In the genomic region with DNA sequence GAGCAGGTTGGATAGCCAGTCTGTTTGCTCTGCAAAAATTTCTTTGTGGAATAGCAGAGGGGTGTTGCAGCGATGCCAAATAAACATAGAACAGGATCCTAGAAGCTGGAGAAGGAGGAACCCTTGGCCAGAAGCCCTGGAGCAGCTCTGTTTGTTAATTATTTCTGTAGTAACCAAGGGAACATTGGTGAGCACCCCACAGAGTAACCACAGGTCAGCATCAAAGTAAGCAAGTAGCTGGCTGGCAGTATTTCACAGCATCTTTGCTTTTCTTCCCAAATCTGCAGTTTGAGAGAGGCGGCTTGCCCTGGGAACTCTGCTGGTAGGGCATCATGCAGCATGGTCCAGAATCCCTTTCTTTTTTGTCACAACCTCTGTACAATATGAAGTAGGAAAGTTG, we compare ENCODE assay signal across 12 cellular contexts. TPM values are rescaled to one million over a fixed set of nuclear protein-coding genes. Genes with fewer than 3 reads are reported as not detected.
A peak's percentile ranks its signal among the peaks of the same experiment; 100 is the strongest.
DNase-seq lines count a peak whose midpoint lies in the region; ATAC-seq, FAIRE-seq and TF ChIP-seq lines count a peak whose summit lies in the region.
"Had no signal": no experiment of that assay in that cellular context is flagged by ENCODE, and none has a peak within 500 bp of the region (broad histone marks: within the 10 kb centered on the region; RNA-seq: fewer than 3 reads in every experiment).

No MANE protein-coding gene starts in this region.

- peak; percentile 16 for DNase-seq in A172 (ENCODE audit: low spot score)
- DNase-seq in LNCaP clone FGC (ENCODE audit: low read depth) = peak; percentile 64
- peak; percentile 11 for DNase-seq in colonic mucosa
- no peak for DNase-seq in HepG2 (ENCODE audit: low spot score)
- no peak for DNase-seq in GM23338 (ENCODE audit: low spot score)
- no peak for DNase-seq in stimulated activated naive B cell treated with anti-CD40 and anti-IgM and Interleukin-4, amounts not matched to agents 10 μg/mL and 1 μg/mL and 100 μg/mL, for 72 hours
- DNase-seq in esophagus squamous epithelium (lab: John Stamatoyannopoulos, UW) = no peak
- DNase-seq in naive thymus-derived CD8-positive, alpha-beta T cell = no peak
- DNase-seq: stimulated activated CD4-positive, alpha-beta T cell treated with anti-CD3 and anti-CD28 coated beads, Interleukin-2, amount 100 ng/mL, for 48 hours had no signal

- FAIRE-seq in HepG2 (lab: Jason Lieb, UNC) = no peak
- FAIRE-seq: endothelial cell of umbilical vein had no signal

- POLR2A ChIA-PET in HepG2 (lab: Yijun Ruan, JAX) = no interaction called here
- POLR2A ChIA-PET in naive thymus-derived CD8-positive, alpha-beta T cell (lab: Charles Lee) = no interaction called here

- no peaks in the 10 kb centered on the region for H3K9me2 ChIP-seq in GM23338 (ENCODE audit: insufficient read depth)

- H3K36me3 ChIP-seq in colonic mucosa (no peaks in the 10 kb centered on the region), HepG2 (replicated peaks in 1 of 2; ENCODE audit: control insufficient read depth in 1 of 2, insufficient read depth in 2 of 2, low read length in 2 of 2) (peaks cover 0 to 3% of the 10 kb centered on the region in 2 experiments; a peak in 3 of 5 replicates), GM23338 (ENCODE audit: insufficient read depth) (no peaks in the 10 kb centered on the region), esophagus squamous epithelium (peaks cover 0 to 59% (median 14%) of the 10 kb centered on the region in 3 donors)

- H3K79me2 ChIP-seq in HepG2 (ENCODE audit: insufficient read depth, low read length) = no peaks in the 10 kb centered on the region
- no peaks in the 10 kb centered on the region for H3K79me2 ChIP-seq in GM23338 (replicated peaks; ENCODE audit: insufficient read depth)

- H2AFZ ChIP-seq in HepG2 (ENCODE audit: low read length) = no peak overlapping the region
- H2AFZ ChIP-seq in GM23338 = no peak overlapping the region

- WGBS in HepG2 (ENCODE audit: low lambda C conversion rate) = 51% methylated on average over 2 of the region's 2 CpGs
- WGBS in esophagus squamous epithelium, 2 donors = 60% methylated on average over 2 of the region's 2 CpGs

- H3K4me2 ChIP-seq in HepG2 (ENCODE audit: low read depth, low read length) = no peak overlapping the region
- H3K4me2 ChIP-seq in GM23338 = no peak overlapping the region
- H3K4me2 ChIP-seq: BLaER1 had no signal

- H3K27me3 ChIP-seq in colonic mucosa = no peaks in the 10 kb centered on the region
- H3K27me3 ChIP-seq in HepG2 (ENCODE audit: control insufficient read depth in 1 of 2, insufficient read depth in 2 of 2, low read length in 2 of 2) = 0 out of 5 replicates have a peak, but pooled peaks cover 0 to 5% of the 10 kb centered on the region in 2 experiments
- no peaks in the 10 kb centered on the region for H3K27me3 ChIP-seq in GM23338 (ENCODE audit: insufficient read depth)
- H3K27me3 ChIP-seq in esophagus squamous epithelium = no peaks in the 10 kb centered on the region
- H3K27me3 ChIP-seq: BLaER1, neutrophil had no signal

- H3K36me3 Mint-ChIP-seq in GM23338 (ENCODE audit: low read depth) = no peaks in the 10 kb centered on the region
- peaks cover 35 to 44% of the 10 kb centered on the region in 2 donors for H3K36me3 Mint-ChIP-seq in stimulated activated naive B cell treated with anti-CD40 and anti-IgM and Interleukin-4, amounts not matched to agents 10 μg/mL and 1 μg/mL and 100 μg/mL, for 72 hours
- H3K36me3 Mint-ChIP-seq in naive thymus-derived CD8-positive, alpha-beta T cell = peaks cover 7 to 75% (median 41%) of the 10 kb centered on the region in 3 donors

- no peaks in the 10 kb centered on the region for H3F3A ChIP-seq in GM23338 (replicated peaks; ENCODE audit: low read depth)

- peaks cover 8% of the 10 kb centered on the region for H3K27me3 Mint-ChIP-seq in GM23338 (ENCODE audit: insufficient read depth, low read depth, poor library complexity)
- no peaks in the 10 kb centered on the region for H3K27me3 Mint-ChIP-seq in stimulated activated naive B cell treated with anti-CD40 and anti-IgM and Interleukin-4, amounts not matched to agents 10 μg/mL and 1 μg/mL and 100 μg/mL, for 72 hours
- no peaks in the 10 kb centered on the region for H3K27me3 Mint-ChIP-seq in naive thymus-derived CD8-positive, alpha-beta T cell

- no peak overlapping the region for H3K4me3 ChIP-seq in LNCaP clone FGC (ENCODE audit: low read depth, low read length)
- H3K4me3 ChIP-seq in colonic mucosa = no peak overlapping the region
- no peak overlapping the region for H3K4me3 ChIP-seq in HepG2 (replicated peaks in 1 of 3; ENCODE audit: insufficient read depth in 1 of 3, low read depth in 2 of 3, low read length in 3 of 3)
- H3K4me3 ChIP-seq in GM23338 = no peak overlapping the region
- no peak overlapping the region for H3K4me3 ChIP-seq in esophagus squamous epithelium
- H3K4me3 ChIP-seq: BLaER1 had no signal

- CTCF ChIA-PET in HepG2 (lab: Yijun Ruan, JAX; ENCODE audit: low intra/inter-chr PET ratio, low total read pairs) = no interaction called here

- TF ChIP-seq RAD21 in HepG2 (CRISPR knock-in tag; IDR thresholded peaks at IDR 0.05) = no peak

- ATAC-seq in HepG2 = peak; percentile 19; the same call in 1 of the 3 replicates
- ATAC-seq in GM23338 = no peak
- ATAC-seq in stimulated activated naive B cell treated with anti-CD40 and anti-IgM and Interleukin-4, amounts not matched to agents 10 μg/mL and 1 μg/mL and 100 μg/mL, for 72 hours (replicated peaks) = no peak
- no peak for ATAC-seq in naive thymus-derived CD8-positive, alpha-beta T cell

- H3K9me3 Mint-ChIP-seq in GM23338 = peaks cover 3% of the 10 kb centered on the region; the same call in 1 of the 3 replicates
- peaks cover 2 to 5% of the 10 kb centered on the region in 2 donors for H3K9me3 Mint-ChIP-seq in stimulated activated naive B cell treated with anti-CD40 and anti-IgM and Interleukin-4, amounts not matched to agents 10 μg/mL and 1 μg/mL and 100 μg/mL, for 72 hours
- H3K9me3 Mint-ChIP-seq in naive thymus-derived CD8-positive, alpha-beta T cell = no peaks in the 10 kb centered on the region

- no peaks in the 10 kb centered on the region for H3K4me1 Mint-ChIP-seq in GM23338
- peaks cover 0 to 3% of the 10 kb centered on the region in 2 donors for H3K4me1 Mint-ChIP-seq in stimulated activated naive B cell treated with anti-CD40 and anti-IgM and Interleukin-4, amounts not matched to agents 10 μg/mL and 1 μg/mL and 100 μg/mL, for 72 hours
- no peaks in the 10 kb centered on the region for H3K4me1 Mint-ChIP-seq in naive thymus-derived CD8-positive, alpha-beta T cell

- H3K9ac ChIP-seq in colonic mucosa (ENCODE audit: low read depth in 2 of 2, low read length in 2 of 2) = no peak overlapping the region
- no peak overlapping the region for H3K9ac ChIP-seq in HepG2 (ENCODE audit: insufficient read depth, low read depth, low read length)
- H3K9ac ChIP-seq: BLaER1 had no signal

- TF ChIP-seq CTCF in LNCaP clone FGC (IDR thresholded peaks at IDR 0.05; ENCODE audit: control insufficient read depth, extremely low read depth, insufficient read depth) = no peak
- no peak for TF ChIP-seq CTCF in colonic mucosa (IDR thresholded peaks at IDR 0.05)
- TF ChIP-seq CTCF in HepG2 (CRISPR knock-in tag; IDR thresholded peaks at IDR 0.05) = no peak
- TF ChIP-seq CTCF in GM23338 (conservative IDR thresholded peaks at IDR 0.05; ENCODE audit: low read depth in 2 of 2) = no peak
- TF ChIP-seq CTCF in esophagus squamous epithelium (IDR thresholded peaks at IDR 0.05) = no peak

- intact Hi-C loops in colonic mucosa (cut with DNase I) = no loop called here
- intact Hi-C loops in HepG2 (cut with micrococcal nuclease; ENCODE audit: unreplicated experiment) = no loop called here
- intact Hi-C loops in esophagus squamous epithelium (cut with DNase I) = no loop called here

- TF ChIP-seq EP300 in HepG2 (IDR thresholded peaks at IDR 0.05; ENCODE audit: low read depth in 2 of 2, low read length in 2 of 2) = no peak
- TF ChIP-seq EP300 in HepG2 (CRISPR knock-in tag; IDR thresholded peaks at IDR 0.05; ENCODE audit: borderline replicate concordance) = no peak

- H3K27ac ChIP-seq in colonic mucosa (no peak overlapping the region), HepG2 (ENCODE audit: extremely low read length, insufficient read depth, low read length) (no peak overlapping the region), GM23338 (ENCODE audit: low read depth) (no peak overlapping the region), esophagus squamous epithelium (peak overlapping the region in 2 of 4 donors; percentile 50 to 67)
- H3K27ac ChIP-seq: BLaER1, neutrophil had no signal

- H4K20me1 ChIP-seq in HepG2 (ENCODE audit: insufficient read depth, low read length) (no peaks in the 10 kb centered on the region), GM23338 (replicated peaks; ENCODE audit: insufficient read depth) (no peaks in the 10 kb centered on the region)
- H4K20me1 ChIP-seq: BLaER1 had no signal

- H3K4me1 ChIP-seq in colonic mucosa (no peaks in the 10 kb centered on the region), HepG2 (ENCODE audit: insufficient read depth, low read length) (no peaks in the 10 kb centered on the region), GM23338 (ENCODE audit: insufficient read depth) (no peaks in the 10 kb centered on the region), esophagus squamous epithelium (peaks cover 0 to 35% (median 5%) of the 10 kb centered on the region in 3 donors)

- BruUV-seq in HepG2 (replicated peaks; lab: Mats Ljungman, UMichigan) = no TSS peak

- H3K27ac Mint-ChIP-seq in GM23338 = no peak overlapping the region
- H3K27ac Mint-ChIP-seq in stimulated activated naive B cell treated with anti-CD40 and anti-IgM and Interleukin-4, amounts not matched to agents 10 μg/mL and 1 μg/mL and 100 μg/mL, for 72 hours = no peak overlapping the region
- H3K27ac Mint-ChIP-seq in naive thymus-derived CD8-positive, alpha-beta T cell = no peak overlapping the region

- in situ Hi-C loops in HepG2 (cut with HindIII; ENCODE audit: extremely low pct_ligation_motif_present, low pct_unique_long_range_greater_than_20kb) = no loop called here

- TF ChIP-seq POLR2A in HepG2 (IDR thresholded peaks at IDR 0.05; ENCODE audit: insufficient read depth in 1 of 2, low read depth in 2 of 2, low read length in 2 of 2) (no peak), esophagus squamous epithelium (IDR thresholded peaks at IDR 0.05) (no peak)

- no peak overlapping the region for H3K4me3 Mint-ChIP-seq in GM23338
- no peak overlapping the region for H3K4me3 Mint-ChIP-seq in stimulated activated naive B cell treated with anti-CD40 and anti-IgM and Interleukin-4, amounts not matched to agents 10 μg/mL and 1 μg/mL and 100 μg/mL, for 72 hours
- no peak overlapping the region for H3K4me3 Mint-ChIP-seq in naive thymus-derived CD8-positive, alpha-beta T cell

- H3K9me3 ChIP-seq in colonic mucosa = no peaks in the 10 kb centered on the region
- H3K9me3 ChIP-seq in HepG2 (ENCODE audit: low read length) = no peaks in the 10 kb centered on the region
- no peaks in the 10 kb centered on the region for H3K9me3 ChIP-seq in esophagus squamous epithelium
- H3K9me3 ChIP-seq: BLaER1, neutrophil had no signal

RNA-seq across cellular contexts. Expression of a gene that starts 12.7 kb away (rescaled TPM):
- 169 and 171 TPM in 2 replicates for total RNA-seq in A172 (2014; rRNA removed; shearing (Covaris generic))
- total RNA-seq in colonic mucosa (10 to 100 TPM; 43.9 to 63.3 TPM), HepG2 (2016; rRNA removed; fragmentation: Illumina TruSeq; extraction: Trizol) (96.9 and 214 TPM in 2 replicates), esophagus squamous epithelium (10 to 100 TPM; 16.7 to 38.4 (median 25.6) TPM)
- total RNA-seq in HepG2 (2016; cell fraction: cytosol; rRNA removed; fragmentation: Illumina TruSeq; extraction: Trizol; ENCODE audit: low read depth) = 20.1 and 22.7 TPM in 2 replicates
- 98.2 and 226 TPM in 2 replicates for total RNA-seq in HepG2 (2016; cell fraction: insoluble cytoplasmic fraction; rRNA removed; fragmentation: Illumina TruSeq; extraction: Trizol)
- 41.7 and 44.7 TPM in 2 replicates for total RNA-seq in HepG2 (2016; cell fraction: membrane; rRNA removed; fragmentation: Illumina TruSeq; extraction: Trizol)
- total RNA-seq in HepG2 (2016; cell fraction: nucleus; rRNA removed; fragmentation: Illumina TruSeq; extraction: Trizol) = 175 and 197 TPM in 2 replicates
- polyA plus RNA-seq in HepG2 (2011; rRNA removed) (168 and 177 TPM in 2 replicates), GM23338 (2016; fragmentation: Nextera tagmentation; extraction: Ambion mirVana) (31.7 and 32.0 TPM in 2 replicates)
- polyA plus RNA-seq in HepG2 (2011; cell fraction: cytosol; rRNA removed) = 161 and 178 TPM in 2 replicates
- 60.9 and 87.7 TPM in 2 replicates for polyA plus RNA-seq in HepG2 (2011; cell fraction: nucleus; rRNA removed)
- polyA plus RNA-seq in HepG2 (2012) = 152 and 183 TPM in 2 replicates
- 19.3 and 19.6 TPM in 2 replicates for polyA plus RNA-seq in HepG2 (2016; cell fraction: cytosol; fragmentation: Illumina TruSeq; extraction: Trizol; ENCODE audit: low read depth)
- 91.9 and 93.0 TPM in 2 replicates for polyA plus RNA-seq in HepG2 (2016; cell fraction: insoluble cytoplasmic fraction; fragmentation: Illumina TruSeq; extraction: Trizol; ENCODE audit: low read depth)
- 31.8 and 32.4 TPM in 2 replicates for polyA plus RNA-seq in HepG2 (2016; cell fraction: membrane; fragmentation: Illumina TruSeq; extraction: Trizol; ENCODE audit: low read depth)
- 261 and 268 TPM in 2 replicates for polyA plus RNA-seq in HepG2 (2016; cell fraction: nucleus; fragmentation: Illumina TruSeq; extraction: Trizol; ENCODE audit: insufficient read depth, low read depth)
- polyA minus RNA-seq in HepG2 (2011; rRNA and poly(A)+ RNA removed; ENCODE audit: low replicate concordance) = 27.2 and 96.2 TPM in 2 replicates
- polyA minus RNA-seq in HepG2 (2011; cell fraction: cytosol; rRNA and poly(A)+ RNA removed) = 41.4 and 51.0 TPM in 2 replicates
- polyA minus RNA-seq in HepG2 (2011; cell fraction: nucleus; rRNA and poly(A)+ RNA removed) = 33.6 and 47.4 TPM in 2 replicates
- 70.8 and 72.3 TPM in 2 replicates for total RNA-seq in GM23338 (2014; rRNA removed; shearing (Covaris generic))
- total RNA-seq in naive thymus-derived CD8-positive, alpha-beta T cell = 10 to 100 TPM; 46.0 to 46.2 TPM
- polyA plus RNA-seq in naive thymus-derived CD8-positive, alpha-beta T cell = 100 to 1,000 TPM in 1 of 3 donors, 10 to 100 TPM in 2; 74.5 to 234 (median 81.7) TPM

RNA-seq across cellular contexts. Expression of a gene that starts 52.7 kb away (rescaled TPM):
- total RNA-seq in A172 (2014; rRNA removed; shearing (Covaris generic)) = 0.10 and 0.57 TPM in 2 replicates
- total RNA-seq in colonic mucosa (10 to 100 TPM; 29.0 to 32.0 TPM), HepG2 (2016; rRNA removed; fragmentation: Illumina TruSeq; extraction: Trizol) (38.2 and 41.6 TPM in 2 replicates), esophagus squamous epithelium (10 to 100 TPM in 3 of 4 donors, 1 to 10 TPM in 1; 5.8 to 23.5 (median 11.1) TPM)
- 8.4 and 9.3 TPM in 2 replicates for total RNA-seq in HepG2 (2016; cell fraction: cytosol; rRNA removed; fragmentation: Illumina TruSeq; extraction: Trizol; ENCODE audit: low read depth)
- 34.8 and 43.4 TPM in 2 replicates for total RNA-seq in HepG2 (2016; cell fraction: insoluble cytoplasmic fraction; rRNA removed; fragmentation: Illumina TruSeq; extraction: Trizol)
- 13.0 and 13.5 TPM in 2 replicates for total RNA-seq in HepG2 (2016; cell fraction: membrane; rRNA removed; fragmentation: Illumina TruSeq; extraction: Trizol)
- total RNA-seq in HepG2 (2016; cell fraction: nucleus; rRNA removed; fragmentation: Illumina TruSeq; extraction: Trizol) = 42.3 and 48.2 TPM in 2 replicates
- polyA plus RNA-seq in HepG2 (2011; rRNA removed) (15.2 and 23.3 TPM in 2 replicates), GM23338 (2016; fragmentation: Nextera tagmentation; extraction: Ambion mirVana) (1.1 and 1.3 TPM in 2 replicates)
- 16.5 and 17.1 TPM in 2 replicates for polyA plus RNA-seq in HepG2 (2011; cell fraction: cytosol; rRNA removed)
- polyA plus RNA-seq in HepG2 (2011; cell fraction: nucleus; rRNA removed) = 43.9 and 56.8 TPM in 2 replicates
- 4.3 and 9.3 TPM in 2 replicates for polyA plus RNA-seq in HepG2 (2012)
- 3.2 and 3.4 TPM in 2 replicates for polyA plus RNA-seq in HepG2 (2016; cell fraction: cytosol; fragmentation: Illumina TruSeq; extraction: Trizol; ENCODE audit: low read depth)
- polyA plus RNA-seq in HepG2 (2016; cell fraction: insoluble cytoplasmic fraction; fragmentation: Illumina TruSeq; extraction: Trizol; ENCODE audit: low read depth) = 47.8 and 50.2 TPM in 2 replicates
- polyA plus RNA-seq in HepG2 (2016; cell fraction: membrane; fragmentation: Illumina TruSeq; extraction: Trizol; ENCODE audit: low read depth) = 9.9 TPM in 2 replicates
- 98.7 and 99.6 TPM in 2 replicates for polyA plus RNA-seq in HepG2 (2016; cell fraction: nucleus; fragmentation: Illumina TruSeq; extraction: Trizol; ENCODE audit: insufficient read depth, low read depth)
- 0.07 and 45.1 TPM in 2 replicates for polyA minus RNA-seq in HepG2 (2011; rRNA and poly(A)+ RNA removed; ENCODE audit: low replicate concordance)
- 11.7 and 16.0 TPM in 2 replicates for polyA minus RNA-seq in HepG2 (2011; cell fraction: cytosol; rRNA and poly(A)+ RNA removed)
- 13.9 and 19.8 TPM in 2 replicates for polyA minus RNA-seq in HepG2 (2011; cell fraction: nucleus; rRNA and poly(A)+ RNA removed)
- total RNA-seq in GM23338 (2014; rRNA removed; shearing (Covaris generic)) = 2.7 and 4.1 TPM in 2 replicates
- 10 to 100 TPM; 56.7 to 57.8 TPM for total RNA-seq in naive thymus-derived CD8-positive, alpha-beta T cell
- polyA plus RNA-seq in naive thymus-derived CD8-positive, alpha-beta T cell = 10 to 100 TPM; 45.2 to 48.2 (median 46.7) TPM

RNA-seq across cellular contexts. Expression of a gene that starts 56.2 kb away (rescaled TPM):
- total RNA-seq in A172 (2014; rRNA removed; shearing (Covaris generic)) = not detected in 2 replicates
- total RNA-seq in colonic mucosa (1 to 10 TPM in 1 of 2 donors, under 1 TPM in 1; 0.47 to 1.1 TPM), HepG2 (2016; rRNA removed; fragmentation: Illumina TruSeq; extraction: Trizol) (not detected in 2 replicates), esophagus squamous epithelium (1 to 10 TPM; 2.5 to 6.1 (median 4.1) TPM)
- not detected in 2 replicates for total RNA-seq in HepG2 (2016; cell fraction: cytosol; rRNA removed; fragmentation: Illumina TruSeq; extraction: Trizol; ENCODE audit: low read depth)
- not detected in 2 replicates for total RNA-seq in HepG2 (2016; cell fraction: insoluble cytoplasmic fraction; rRNA removed; fragmentation: Illumina TruSeq; extraction: Trizol)
- total RNA-seq in HepG2 (2016; cell fraction: membrane; rRNA removed; fragmentation: Illumina TruSeq; extraction: Trizol) = not detected in 2 replicates
- not detected in 2 replicates for total RNA-seq in HepG2 (2016; cell fraction: nucleus; rRNA removed; fragmentation: Illumina TruSeq; extraction: Trizol)
- polyA plus RNA-seq in HepG2 (2011; rRNA removed) (not detected in 2 replicates), GM23338 (2016; fragmentation: Nextera tagmentation; extraction: Ambion mirVana) (not detected in 2 replicates)
- polyA plus RNA-seq in HepG2 (2011; cell fraction: cytosol; rRNA removed) = not detected in 2 replicates
- not detected in 2 replicates for polyA plus RNA-seq in HepG2 (2011; cell fraction: nucleus; rRNA removed)
- not detected in 2 replicates for polyA plus RNA-seq in HepG2 (2012)
- not detected in 2 replicates for polyA plus RNA-seq in HepG2 (2016; cell fraction: cytosol; fragmentation: Illumina TruSeq; extraction: Trizol; ENCODE audit: low read depth)
- not detected in 2 replicates for polyA plus RNA-seq in HepG2 (2016; cell fraction: insoluble cytoplasmic fraction; fragmentation: Illumina TruSeq; extraction: Trizol; ENCODE audit: low read depth)
- not detected in 2 replicates for polyA plus RNA-seq in HepG2 (2016; cell fraction: membrane; fragmentation: Illumina TruSeq; extraction: Trizol; ENCODE audit: low read depth)
- not detected in 2 replicates for polyA plus RNA-seq in HepG2 (2016; cell fraction: nucleus; fragmentation: Illumina TruSeq; extraction: Trizol; ENCODE audit: insufficient read depth, low read depth)
- polyA minus RNA-seq in HepG2 (2011; rRNA and poly(A)+ RNA removed; ENCODE audit: low replicate concordance) = not detected in 2 replicates
- polyA minus RNA-seq in HepG2 (2011; cell fraction: cytosol; rRNA and poly(A)+ RNA removed) = not detected in 2 replicates
- polyA minus RNA-seq in HepG2 (2011; cell fraction: nucleus; rRNA and poly(A)+ RNA removed) = not detected in 2 replicates
- not detected in 2 replicates for total RNA-seq in GM23338 (2014; rRNA removed; shearing (Covaris generic))
- total RNA-seq in naive thymus-derived CD8-positive, alpha-beta T cell = 1 to 10 TPM; 5.5 to 6.6 TPM
- 100 to 1,000 TPM in 1 of 3 donors, 10 to 100 TPM in 2; 13.3 to 581 (median 21.3) TPM for polyA plus RNA-seq in naive thymus-derived CD8-positive, alpha-beta T cell
- total RNA-seq: endothelial cell of umbilical vein had no signal
- polyA plus RNA-seq: endothelial cell of umbilical vein had no signal

Comparison
In these comparisons a context has a peak if more than half of its experiments do, and no peak if none do; other contexts are left out.
1. DNase-seq: peak in A172 (single experiment), LNCaP clone FGC (single experiment) and colonic mucosa (single experiment); none in HepG2 (single experiment), GM23338 (single experiment), stimulated activated naive B cell treated with anti-CD40 and anti-IgM and Interleukin-4, amounts not matched to agents 10 μg/mL and 1 μg/mL and 100 μg/mL, for 72 hours (single experiment), esophagus squamous epithelium (single experiment) and naive thymus-derived CD8-positive, alpha-beta T cell (0 of 10).